In the genomic region with DNA sequence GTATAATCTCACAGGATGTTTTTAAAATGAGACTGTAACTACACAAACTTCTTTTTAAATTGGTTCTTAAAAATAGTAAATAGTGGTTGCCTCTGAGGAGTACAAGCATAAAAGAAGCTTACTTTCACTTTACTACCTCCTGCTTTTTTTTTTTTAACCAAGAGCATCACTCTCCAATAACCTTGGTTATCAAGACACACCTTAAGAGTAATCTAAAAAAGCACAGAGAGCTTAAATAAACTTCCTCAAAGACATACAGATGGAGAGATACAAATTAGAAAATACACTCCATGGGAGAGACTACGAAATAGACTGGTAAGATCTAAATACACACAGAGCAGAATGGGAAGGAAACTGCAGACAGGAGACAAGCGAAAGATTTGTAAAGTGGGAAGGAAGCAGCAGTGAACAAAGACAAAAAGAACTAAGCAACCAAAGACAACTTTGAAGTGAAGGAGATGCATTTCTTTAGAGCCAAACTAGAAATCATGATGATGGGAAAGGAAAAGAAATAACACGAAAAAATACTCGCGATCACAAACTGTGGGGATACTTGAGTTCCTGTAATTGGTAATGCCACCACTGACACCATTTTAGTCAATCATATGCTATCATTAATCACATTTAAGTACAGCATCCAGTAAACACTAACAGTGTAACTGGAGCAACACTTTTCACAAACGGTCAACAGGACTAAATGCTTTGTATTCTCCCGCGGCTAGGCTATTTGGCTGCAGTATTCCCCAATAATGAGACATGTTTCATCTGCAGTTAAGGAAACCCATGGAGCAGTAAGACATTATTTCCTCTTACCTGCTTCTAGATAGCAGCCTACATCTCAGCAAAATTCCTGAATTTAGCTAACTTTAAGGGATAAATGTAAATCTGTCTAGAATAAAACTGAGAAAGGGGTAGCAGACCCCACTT, we compare ENCODE assay signal across 8 cellular contexts. TPM values are rescaled to one million over a fixed set of nuclear protein-coding genes. Genes with fewer than 3 reads are reported as not detected.
A peak's percentile ranks its signal among the peaks of the same experiment; 100 is the strongest.
DNase-seq lines count a peak whose midpoint lies in the region; ATAC-seq, FAIRE-seq and TF ChIP-seq lines count a peak whose summit lies in the region.

No MANE protein-coding gene starts in this region.

- DNase-seq in activated CD4-positive, alpha-beta T cell treated with anti-CD3 and anti-CD28 coated beads for 36 hours, result no peak
- no peak for DNase-seq in activated CD4-positive, alpha-beta T cell treated with anti-CD3 and anti-CD28 coated beads, Interleukin-2, amount 50 U/mL, for 48 hours
- DNase-seq in PC-3 (no peak), endothelial cell of umbilical vein (ENCODE audit: low read depth, low spot score) (peak; percentile 76), adrenal gland (no peak), posterior vena cava (ENCODE audit: low spot score) (no peak), superior temporal gyrus (ENCODE audit: extremely low spot score) (no peak)

- no peaks in the 10 kb centered on the region for H3K9me3 ChIP-seq in PC-3 (ENCODE audit: low read length)
- no peaks in the 10 kb centered on the region for H3K9me3 ChIP-seq in endothelial cell of umbilical vein (replicated peaks; ENCODE audit: control insufficient read depth, insufficient read depth, low read length)
- no peaks in the 10 kb centered on the region for H3K9me3 ChIP-seq in neutrophil
- no peaks in the 10 kb centered on the region for H3K9me3 ChIP-seq in adrenal gland (replicated peaks in 1 of 3)

- peaks cover 100% of the 10 kb centered on the region for H3K79me2 ChIP-seq in PC-3 (ENCODE audit: low read length)
- H3K79me2 ChIP-seq in endothelial cell of umbilical vein (ENCODE audit: control insufficient read depth, insufficient read depth, low read length), result peaks cover 99% of the 10 kb centered on the region

- H3K4me3 Mint-ChIP-seq in activated CD4-positive, alpha-beta T cell treated with anti-CD3 and anti-CD28 coated beads for 36 hours, result peak overlapping the region; percentile 76

- POLR2A ChIA-PET in activated CD4-positive, alpha-beta T cell treated with anti-CD3 and anti-CD28 coated beads for 36 hours (lab: Charles Lee), result interaction anchor here (0.7 kb wide), 1 partner anchor 9 kb away, joined by 5 read pairs; no protein-coding TSS in a partner anchor
- POLR2A ChIA-PET in PC-3 (lab: Charles Lee; ENCODE audit: unreplicated experiment) (no interaction called here), endothelial cell of umbilical vein (lab: Charles Lee) (no interaction called here)

- no peaks in the 10 kb centered on the region for H3K9me3 Mint-ChIP-seq in activated CD4-positive, alpha-beta T cell treated with anti-CD3 and anti-CD28 coated beads for 36 hours (ENCODE audit: low read depth)

- intact Hi-C loops in activated CD4-positive, alpha-beta T cell treated with anti-CD3 and anti-CD28 coated beads for 36 hours (cut with DNase I, micrococcal nuclease), result loop anchor here in 1 of 2 experiments (1.0 kb wide), 1 partner anchor 9 kb away; a partner anchor contains a TSS
- intact Hi-C loops in PC-3 (cut with micrococcal nuclease) (no loop called here), endothelial cell of umbilical vein (cut with micrococcal nuclease) (no loop called here), adrenal gland (cut with DNase I) (no loop called here), posterior vena cava (cut with DNase I) (no loop called here)

- TF ChIP-seq CTCF in PC-3 (conservative IDR thresholded peaks at IDR 0.05; ENCODE audit: low read depth, low read length), result no peak
- TF ChIP-seq CTCF in endothelial cell of umbilical vein (IDR thresholded peaks at IDR 0.05; ENCODE audit: extremely low read depth in 1 of 2, insufficient read depth in 1 of 2, low read depth in 1 of 2, low read length in 2 of 2), result no peak
- no peak for TF ChIP-seq CTCF in neutrophil (IDR thresholded peaks at IDR 0.05)
- TF ChIP-seq CTCF in adrenal gland (IDR thresholded peaks at IDR 0.05), result no peak

- FAIRE-seq in endothelial cell of umbilical vein (lab: Jason Lieb, UNC), result peak; percentile 63

- H2AFZ ChIP-seq in PC-3 (ENCODE audit: low read length) (no peak overlapping the region), endothelial cell of umbilical vein (ENCODE audit: low read depth, low read length) (peak overlapping the region; percentile 34)

- H3K4me1 Mint-ChIP-seq in activated CD4-positive, alpha-beta T cell treated with anti-CD3 and anti-CD28 coated beads for 36 hours, result peaks cover 78% of the 10 kb centered on the region

- H3K27ac ChIP-seq in PC-3 (ENCODE audit: low read length), result no peak overlapping the region
- peak overlapping the region; percentile 74 for H3K27ac ChIP-seq in endothelial cell of umbilical vein (ENCODE audit: insufficient read depth, low read depth, low read length)
- peak overlapping the region; percentile 80 for H3K27ac ChIP-seq in neutrophil
- peak overlapping the region in 1 of 5 donors; percentile 20 for H3K27ac ChIP-seq in adrenal gland

- H3K9me1 ChIP-seq in endothelial cell of umbilical vein (replicated peaks; ENCODE audit: control insufficient read depth, extremely low read depth, insufficient read depth, low read length), result no peaks in the 10 kb centered on the region

- TF ChIP-seq POLR2A in endothelial cell of umbilical vein (IDR thresholded peaks at IDR 0.05; ENCODE audit: low read depth, low read length) (no peak), adrenal gland (IDR thresholded peaks at IDR 0.05) (no peak)

- dilution Hi-C loops in endothelial cell of umbilical vein (cut with MboI; ENCODE audit: extremely low pct_ligation_motif_present, low sequenced_read_pairs), result no loop called here

- peak overlapping the region; percentile 60 for H3K4me3 ChIP-seq in PC-3 (ENCODE audit: low read length)
- H3K4me3 ChIP-seq in endothelial cell of umbilical vein (replicated peaks in 1 of 3; ENCODE audit: insufficient read depth in 1 of 3, low read depth in 1 of 3, low read length in 3 of 3), result peak overlapping the region; percentile 5 to 88 (median 69)
- H3K4me3 ChIP-seq in neutrophil (ENCODE audit: low read depth in 1 of 2, low read length in 1 of 2), result peak overlapping the region; percentile 60 to 61
- H3K4me3 ChIP-seq in adrenal gland, result peak overlapping the region in 1 of 4 donors; percentile 46

- H3K36me3 ChIP-seq in PC-3 (ENCODE audit: low read depth, low read length) (0 out of 2 replicates have a peak, but pooled peaks cover 2% of the 10 kb centered on the region), endothelial cell of umbilical vein (ENCODE audit: control insufficient read depth in 2 of 2, extremely low read depth in 1 of 2, insufficient read depth in 2 of 2, low read length in 2 of 2) (no peaks in the 10 kb centered on the region), neutrophil (no peaks in the 10 kb centered on the region), adrenal gland (replicated peaks in 1 of 2) (no peaks in the 10 kb centered on the region)

- H3F3A ChIP-seq in PC-3 (ENCODE audit: low read length, unreplicated experiment), result no peaks in the 10 kb centered on the region

- no TSS peak for BruUV-seq in PC-3 (replicated peaks; lab: Mats Ljungman, UMichigan)
- BruUV-seq in endothelial cell of umbilical vein (replicated peaks; lab: Mats Ljungman, UMichigan), result no TSS peak

- H3K4me1 ChIP-seq in PC-3 (ENCODE audit: insufficient read depth, low read length), result peaks cover 40% of the 10 kb centered on the region
- peaks cover 46% of the 10 kb centered on the region for H3K4me1 ChIP-seq in endothelial cell of umbilical vein (ENCODE audit: control insufficient read depth, extremely low read depth, insufficient read depth, low read length)
- peaks cover 49 to 50% of the 10 kb centered on the region in 2 experiments for H3K4me1 ChIP-seq in neutrophil (ENCODE audit: control insufficient read depth in 1 of 2, insufficient read depth in 1 of 2, low read depth in 1 of 2, low read length in 1 of 2)
- H3K4me1 ChIP-seq in adrenal gland (replicated peaks in 1 of 2), result peaks cover 25 to 66% of the 10 kb centered on the region in 2 donors

- H3K36me3 Mint-ChIP-seq in activated CD4-positive, alpha-beta T cell treated with anti-CD3 and anti-CD28 coated beads for 36 hours (ENCODE audit: low read depth), result peaks cover 39% of the 10 kb centered on the region

- H3K27me3 ChIP-seq in PC-3 (ENCODE audit: low read length), result no peaks in the 10 kb centered on the region
- no peaks in the 10 kb centered on the region for H3K27me3 ChIP-seq in endothelial cell of umbilical vein (ENCODE audit: control insufficient read depth in 2 of 2, insufficient read depth in 2 of 2, low read length in 2 of 2)
- H3K27me3 ChIP-seq in neutrophil, result no peaks in the 10 kb centered on the region
- no peaks in the 10 kb centered on the region for H3K27me3 ChIP-seq in adrenal gland

- H3K4me2 ChIP-seq in PC-3 (ENCODE audit: low read length) (peak overlapping the region; percentile 81), endothelial cell of umbilical vein (ENCODE audit: insufficient read depth, low read length) (peak overlapping the region; percentile 100)

- no peaks in the 10 kb centered on the region for H3K9me2 ChIP-seq in PC-3 (replicated peaks; ENCODE audit: low read length)

- CTCF ChIA-PET in activated CD4-positive, alpha-beta T cell treated with anti-CD3 and anti-CD28 coated beads for 36 hours (lab: Charles Lee), result interaction anchor here (1.8 kb wide), 1 partner anchor 46 kb away, joined by 8 read pairs; no protein-coding TSS in a partner anchor
- CTCF ChIA-PET in PC-3 (lab: Charles Lee) (no interaction called here), endothelial cell of umbilical vein (lab: Charles Lee) (interaction anchor here (2.9 kb wide), 1 partner anchor 46 kb away, joined by 12 read pairs; no protein-coding TSS in a partner anchor)

- peaks cover 83% of the 10 kb centered on the region for H4K20me1 ChIP-seq in PC-3 (ENCODE audit: low read length)
- H4K20me1 ChIP-seq in endothelial cell of umbilical vein (replicated peaks; ENCODE audit: control insufficient read depth, extremely low read depth, insufficient read depth, low read length), result peaks cover 12% of the 10 kb centered on the region

- no peak overlapping the region for H3K9ac ChIP-seq in PC-3 (ENCODE audit: low read length)
- H3K9ac ChIP-seq in endothelial cell of umbilical vein (replicated peaks; ENCODE audit: extremely low read depth, insufficient read depth, low read length), result peak overlapping the region; percentile 63

- peak overlapping the region; percentile 95 for H3K27ac Mint-ChIP-seq in activated CD4-positive, alpha-beta T cell treated with anti-CD3 and anti-CD28 coated beads for 36 hours

- 29 to 49% (median 35%) methylated on average over 8 of the region's 8 CpGs for WGBS in adrenal gland, 4 donors

- peak; percentile 14 for ATAC-seq in activated CD4-positive, alpha-beta T cell treated with anti-CD3 and anti-CD28 coated beads for 36 hours
- peak; percentile 22; the same call in 1 of the 2 replicates for ATAC-seq in PC-3

- no peaks in the 10 kb centered on the region for H3K27me3 Mint-ChIP-seq in activated CD4-positive, alpha-beta T cell treated with anti-CD3 and anti-CD28 coated beads for 36 hours

RNA-seq across cellular contexts. Expression of a gene that starts 8.2 kb away (rescaled TPM):
- 100 to 1,000 TPM; 187 to 211 TPM for total RNA-seq in activated CD4-positive, alpha-beta T cell treated with anti-CD3 and anti-CD28 coated beads for 36 hours
- total RNA-seq in PC-3 (2014; rRNA removed) (32.0 and 32.3 TPM in 2 replicates), endothelial cell of umbilical vein (73.5 and 83.4 TPM in 2 replicates), adrenal gland (10 to 100 TPM; 13.8 to 69.4 (median 31.3) TPM), posterior vena cava (10 to 100 TPM; 12.0 to 21.5 TPM)
- polyA plus RNA-seq in endothelial cell of umbilical vein (13.7 and 19.3 TPM in 2 replicates), adrenal gland (10 to 100 TPM; 12.5 to 19.9 (median 14.7) TPM)
- 30.1 and 30.3 TPM in 2 replicates for polyA plus RNA-seq in endothelial cell of umbilical vein (2011; cell fraction: cytosol; rRNA removed)
- 23.8 and 38.6 TPM in 2 replicates for polyA plus RNA-seq in endothelial cell of umbilical vein (2011; cell fraction: nucleus; rRNA removed)
- 51.6 and 59.2 TPM in 2 replicates for polyA plus RNA-seq in endothelial cell of umbilical vein (2012)
- polyA minus RNA-seq in endothelial cell of umbilical vein, result 24.3 and 24.7 TPM in 2 replicates
- 45.3 TPM for polyA minus RNA-seq in endothelial cell of umbilical vein (2011; cell fraction: cytosol; rRNA and poly(A)+ RNA removed)
- polyA minus RNA-seq in endothelial cell of umbilical vein (2011; cell fraction: nucleus; rRNA and poly(A)+ RNA removed), result 31.5 and 42.6 TPM in 2 replicates
